22 cellular contexts compared by ENCODE assay signal in the genomic region with DNA sequence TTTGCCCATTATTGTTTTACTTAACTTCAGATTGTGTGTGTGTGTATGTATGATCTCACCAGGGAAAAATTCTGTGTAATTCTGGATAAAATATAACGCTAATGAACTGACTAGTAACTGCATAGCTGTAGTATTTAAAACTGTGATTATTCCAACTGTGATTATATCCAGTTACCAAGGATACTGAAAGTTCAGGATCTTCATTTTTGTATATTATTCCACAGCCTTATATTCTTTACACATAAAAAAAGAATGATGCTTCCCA. TPM values are rescaled to one million over a fixed set of nuclear protein-coding genes. Genes with fewer than 3 reads are reported as not detected.
DNase-seq lines count a peak whose midpoint lies in the region; ATAC-seq and TF ChIP-seq lines count a peak whose summit lies in the region.
"Had no signal": no experiment of that assay in that cellular context is flagged by ENCODE, and none has a peak within 500 bp of the region (broad histone marks: within the 10 kb centered on the region; RNA-seq: fewer than 3 reads in every experiment).

No MANE protein-coding gene starts in this region.

- H3K9me3 ChIP-seq in AG04450 (ENCODE audit: control insufficient read depth, insufficient read depth, low read length), result peaks cover 10% of the 10 kb centered on the region
- no peaks in the 10 kb centered on the region for H3K9me3 ChIP-seq in MG63
- H3K9me3 ChIP-seq: vagina had no signal

- peak overlapping the region; percentile 87 for H3K27ac Mint-ChIP-seq in chondrocyte (ENCODE audit: unreplicated experiment)
- H3K27ac Mint-ChIP-seq in nephron progenitor cell, result no peak overlapping the region
- H3K27ac Mint-ChIP-seq: natural killer cell had no signal

- H3K27me3 Mint-ChIP-seq in chondrocyte (ENCODE audit: low read depth) (no peaks in the 10 kb centered on the region), nephron progenitor cell (ENCODE audit: low read depth, poor library complexity) (peaks cover 85% of the 10 kb centered on the region)

- CTCF ChIA-PET in AG04450 (lab: Charles Lee), result interaction anchor here (1.2 to 9.9 kb wide), 5 partner anchors 10 to 761 kb away, joined by 4 to 75 read pairs (median 5); no protein-coding TSS in a partner anchor

- no peak overlapping the region for H3K27ac ChIP-seq in AG04450 (ENCODE audit: low read depth, low read length)
- H3K27ac ChIP-seq: epithelial cell of prostate, vagina, WERI-Rb-1 had no signal

- H3K27me3 ChIP-seq in AG04450 (ENCODE audit: control insufficient read depth, insufficient read depth, low read length), result no peaks in the 10 kb centered on the region
- no peaks in the 10 kb centered on the region for H3K27me3 ChIP-seq in MG63

- H3K4me3 Mint-ChIP-seq in chondrocyte (ENCODE audit: unreplicated experiment), result peak overlapping the region; percentile 88
- H3K4me3 Mint-ChIP-seq in nephron progenitor cell, result peak overlapping the region; percentile 90
- H3K4me3 Mint-ChIP-seq: natural killer cell had no signal

- ATAC-seq in GM19463 (IDR thresholded peaks at IDR 0.05; ENCODE audit: unreplicated experiment), result no peak
- ATAC-seq in HG03159 (IDR thresholded peaks at IDR 0.05; ENCODE audit: unreplicated experiment), result no peak
- ATAC-seq: K562, left ventricle myocardium superior, natural killer cell, sciatic nerve had no signal

- H3K36me3 ChIP-seq in MG63, result no peaks in the 10 kb centered on the region
- H3K36me3 ChIP-seq: vagina, WERI-Rb-1 had no signal

- H3K9me3 Mint-ChIP-seq in chondrocyte (ENCODE audit: low read depth), result no peaks in the 10 kb centered on the region
- no peaks in the 10 kb centered on the region for H3K9me3 Mint-ChIP-seq in nephron progenitor cell

- no peak for DNase-seq in AG04450 (ENCODE audit: low read depth, low spot score)
- no peak for DNase-seq in MG63
- DNase-seq in chondrocyte (ENCODE audit: low spot score), result no peak
- DNase-seq in nephron progenitor cell, result no peak
- DNase-seq in midbrain (lab: John Stamatoyannopoulos, UW), result no peak
- no peak for DNase-seq in stimulated activated CD4-positive, alpha-beta T cell treated with anti-CD3 and anti-CD28 coated beads, Interleukin-4, amount 100 ng/mL, for 1 hour
- DNase-seq: activated naive CD4-positive, alpha-beta T cell treated with Interleukin-2 at 50 U/mL for 16 hours; DMS153; H7; left ventricle myocardium superior; natural killer cell; NCI-H146; NCI-H510A treated with DMSO at 0.1 percent for 48 hours; stimulated activated naive CD4-positive, alpha-beta T cell; SW 1271; WERI-Rb-1 had no signal

- no peak for TF ChIP-seq CTCF in AG04450 (IDR thresholded peaks at IDR 0.05; ENCODE audit: low read depth, low read length)
- TF ChIP-seq CTCF in chondrocyte (IDR thresholded peaks at IDR 0.05), result no peak
- no peak for TF ChIP-seq CTCF in nephron progenitor cell (IDR thresholded peaks at IDR 0.05)

- POLR2A ChIA-PET in AG04450 (lab: Yijun Ruan, JAX), result interaction anchor here (0.9 kb wide), 1 partner anchor 223 kb away, joined by 3 read pairs; no protein-coding TSS in a partner anchor

- H3K4me3 ChIP-seq in AG04450 (ENCODE audit: low read depth, low read length) (peak overlapping the region; percentile 94), MG63 (peak overlapping the region; percentile 61)
- H3K4me3 ChIP-seq: K562 had no signal

- H3K4me1 Mint-ChIP-seq in chondrocyte (ENCODE audit: low read depth) (peaks cover 70% of the 10 kb centered on the region), nephron progenitor cell (peaks cover 70% of the 10 kb centered on the region)

- no peaks in the 10 kb centered on the region for H3K36me3 Mint-ChIP-seq in chondrocyte (ENCODE audit: low read depth)
- peaks cover 10% of the 10 kb centered on the region for H3K36me3 Mint-ChIP-seq in nephron progenitor cell (ENCODE audit: low read depth)

RNA-seq across cellular contexts. Expression of a gene that starts 2.9 kb away (rescaled TPM):
- polyA plus RNA-seq in AG04450 (2011; rRNA removed), result 19.4 and 26.5 TPM in 2 replicates
- 20.6 and 24.2 TPM in 2 replicates for polyA minus RNA-seq in AG04450 (2011; rRNA and poly(A)+ RNA removed)
- total RNA-seq in MG63 (2014; rRNA removed; shearing (Covaris generic); ENCODE audit: low replicate concordance), result 8.9 and 22.8 TPM in 2 replicates
- total RNA-seq in chondrocyte, result 26.5 to 31.8 TPM (median 26.9 TPM) in 3 replicates
- total RNA-seq: natural killer cell had no signal

RNA-seq across cellular contexts. Expression of a gene that starts 30.7 kb away (rescaled TPM):
- not detected in 2 replicates for polyA plus RNA-seq in AG04450 (2011; rRNA removed)
- polyA minus RNA-seq in AG04450 (2011; rRNA and poly(A)+ RNA removed), result not detected in 2 replicates
- total RNA-seq in MG63 (2014; rRNA removed; shearing (Covaris generic); ENCODE audit: low replicate concordance), result not detected in 2 replicates
- not detected in 3 replicates for total RNA-seq in chondrocyte
- total RNA-seq: H7, K562, left ventricle myocardium superior, natural killer cell, sciatic nerve, vagina had no signal
- polyA plus RNA-seq: K562 had no signal
